1 cellular context compared by ENCODE assay signal in the genomic region with DNA sequence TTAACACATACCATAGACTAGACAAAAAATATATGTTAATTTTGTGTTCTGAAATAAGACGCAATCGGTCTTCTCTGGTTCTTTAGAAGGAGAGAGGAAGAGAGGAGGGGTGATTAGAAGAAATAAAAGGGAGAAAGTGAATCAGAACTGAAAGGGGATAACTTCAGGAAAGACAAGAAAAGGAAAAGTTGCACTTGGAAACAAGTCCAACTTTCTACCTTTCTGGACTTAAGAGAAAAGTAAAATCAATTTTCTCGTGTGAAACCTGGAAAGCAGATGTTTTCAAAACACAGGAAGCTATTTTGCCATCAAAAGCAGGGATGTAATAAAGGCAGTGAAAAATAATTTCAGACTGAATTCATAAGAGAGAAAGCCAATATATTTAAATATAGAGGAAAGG.
TF ChIP-seq lines count a peak whose summit lies in the region.

No MANE protein-coding gene starts in this region.

TF ChIP-seq in IMR-90, 13 proteins besides CTCF, POLR2A, EP300 and RAD21 (continued from another document):
- TF ChIP-seq RCOR1 (IDR thresholded peaks at IDR 0.05; ENCODE audit: insufficient replicate concordance, low read length), result no peak
- TF ChIP-seq USF2 (IDR thresholded peaks at IDR 0.05; ENCODE audit: low read depth, low read length), result no peak
- no peak for TF ChIP-seq RFX5 (IDR thresholded peaks at IDR 0.05; ENCODE audit: low read depth, low read length)
- no peak for TF ChIP-seq BHLHE40 (IDR thresholded peaks at IDR 0.05; ENCODE audit: low read depth, low read length)
- no peak for TF ChIP-seq MAZ (IDR thresholded peaks at IDR 0.05; ENCODE audit: borderline replicate concordance, low read depth, low read length)
- TF ChIP-seq SMC3 (IDR thresholded peaks at IDR 0.05; ENCODE audit: low read depth, low read length), result no peak
- TF ChIP-seq MXI1 (IDR thresholded peaks at IDR 0.05; ENCODE audit: borderline replicate concordance, low read depth, low read length), result no peak
- no peak for TF ChIP-seq CEBPB (IDR thresholded peaks at IDR 0.05; ENCODE audit: low read depth, low read length)
- TF ChIP-seq CHD1 (IDR thresholded peaks at IDR 0.05; ENCODE audit: low read depth, low read length), result no peak
- no peak for TF ChIP-seq FOS (IDR thresholded peaks at IDR 0.05; ENCODE audit: low read depth, low read length)
